Comparison of ENCODE assay signal across 14 cellular contexts in the genomic region with DNA sequence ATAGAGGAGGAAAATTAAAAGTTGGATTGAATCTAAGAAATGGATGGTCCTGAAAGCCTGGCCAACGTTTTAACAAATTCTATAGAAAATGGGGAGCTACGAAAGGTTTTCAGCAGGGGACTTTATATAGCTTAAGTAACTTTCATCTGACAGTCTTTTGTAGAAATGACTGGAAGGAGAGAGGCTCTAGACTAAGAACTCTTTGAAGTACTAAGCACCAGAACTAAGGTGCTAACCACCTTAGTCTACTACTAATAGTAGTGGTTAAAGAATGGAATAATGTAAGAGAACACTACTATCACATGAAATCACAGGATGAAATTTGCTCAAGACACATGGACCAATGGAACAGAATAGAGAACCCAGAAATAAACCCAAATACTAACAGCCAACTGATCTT.
A peak's percentile ranks its signal among the peaks of the same experiment; 100 is the strongest.
DNase-seq lines count a peak whose midpoint lies in the region; ATAC-seq lines count a peak whose summit lies in the region.
"Had no signal": no experiment of that assay in that cellular context is flagged by ENCODE, and none has a peak within 500 bp of the region (broad histone marks: within the 10 kb centered on the region; RNA-seq: fewer than 3 reads in every experiment).

No MANE protein-coding gene starts in this region.

- H3K27ac Mint-ChIP-seq in activated CD4-positive, alpha-beta T cell treated with anti-CD3 and anti-CD28 coated beads for 36 hours, result no peak overlapping the region
- peak overlapping the region in 1 of 2 donors; percentile 67 for H3K27ac Mint-ChIP-seq in stimulated activated naive CD8-positive, alpha-beta T cell treated with anti-CD3 and anti-CD28 coated beads, Interleukin-15, amount 100 ng/mL, for 72 hours
- H3K27ac Mint-ChIP-seq: B cell; CD4-positive, alpha-beta T cell; CD8-positive, alpha-beta T cell had no signal

- no peak for DNase-seq in activated CD4-positive, alpha-beta T cell treated with anti-CD3 and anti-CD28 coated beads for 36 hours
- no peak for DNase-seq in activated CD4-positive, alpha-beta T cell treated with anti-CD3 and anti-CD28 coated beads for 4 hours
- DNase-seq in stimulated activated naive CD8-positive, alpha-beta T cell treated with anti-CD3 and anti-CD28 coated beads, Interleukin-15, amount 100 ng/mL, for 72 hours, result no peak
- DNase-seq in stimulated activated naive CD8-positive, alpha-beta T cell treated with anti-CD3 and anti-CD28 coated beads, Interleukin-15, Interleukin-2, amounts not matched to agents 100 U/mL and 50 U/mL, for 24 hours, result no peak
- DNase-seq: AML-193; Caco-2; Calu3; CD4-positive, alpha-beta T cell; CD8-positive, alpha-beta T cell; DMS79 treated with DMSO at 0.1 percent for 48 hours; GF-D8 had no signal

- intact Hi-C loops in activated CD4-positive, alpha-beta T cell treated with anti-CD3 and anti-CD28 coated beads for 36 hours (cut with DNase I, micrococcal nuclease), result no loop called here

- peak; percentile 30 for ATAC-seq in activated CD4-positive, alpha-beta T cell treated with anti-CD3 and anti-CD28 coated beads for 36 hours
- ATAC-seq in stimulated activated naive CD8-positive, alpha-beta T cell treated with anti-CD3 and anti-CD28 coated beads, Interleukin-15, amount 100 ng/mL, for 72 hours, result peak; percentile 72
- no peak for ATAC-seq in stimulated activated naive CD8-positive, alpha-beta T cell treated with anti-CD3 and anti-CD28 coated beads, Interleukin-15, Interleukin-2, amounts not matched to agents 100 U/mL and 50 U/mL, for 24 hours
- ATAC-seq in GM19395 (IDR thresholded peaks at IDR 0.05; ENCODE audit: unreplicated experiment), result no peak
- ATAC-seq: A549; CD8-positive, alpha-beta T cell had no signal

- POLR2A ChIA-PET in activated CD4-positive, alpha-beta T cell treated with anti-CD3 and anti-CD28 coated beads for 36 hours (lab: Charles Lee), result no interaction called here

- H3K4me1 Mint-ChIP-seq in activated CD4-positive, alpha-beta T cell treated with anti-CD3 and anti-CD28 coated beads for 36 hours, result peaks cover 6% of the 10 kb centered on the region
- peaks cover 13% of the 10 kb centered on the region for H3K4me1 Mint-ChIP-seq in stimulated activated naive CD8-positive, alpha-beta T cell treated with anti-CD3 and anti-CD28 coated beads, Interleukin-15, amount 100 ng/mL, for 72 hours
- H3K4me1 Mint-ChIP-seq: B cell had no signal

- no peaks in the 10 kb centered on the region for H3K27me3 Mint-ChIP-seq in activated CD4-positive, alpha-beta T cell treated with anti-CD3 and anti-CD28 coated beads for 36 hours
- H3K27me3 Mint-ChIP-seq in stimulated activated naive CD8-positive, alpha-beta T cell treated with anti-CD3 and anti-CD28 coated beads, Interleukin-15, amount 100 ng/mL, for 72 hours, result no peaks in the 10 kb centered on the region
- H3K27me3 Mint-ChIP-seq: B cell; CD4-positive, alpha-beta T cell had no signal

- no peak overlapping the region for H3K4me3 Mint-ChIP-seq in activated CD4-positive, alpha-beta T cell treated with anti-CD3 and anti-CD28 coated beads for 36 hours
- no peak overlapping the region for H3K4me3 Mint-ChIP-seq in stimulated activated naive CD8-positive, alpha-beta T cell treated with anti-CD3 and anti-CD28 coated beads, Interleukin-15, amount 100 ng/mL, for 72 hours
- H3K4me3 Mint-ChIP-seq: B cell; CD4-positive, alpha-beta T cell; CD8-positive, alpha-beta T cell had no signal

- peaks cover 11% of the 10 kb centered on the region for H3K36me3 Mint-ChIP-seq in activated CD4-positive, alpha-beta T cell treated with anti-CD3 and anti-CD28 coated beads for 36 hours (ENCODE audit: low read depth)

- CTCF ChIA-PET in activated CD4-positive, alpha-beta T cell treated with anti-CD3 and anti-CD28 coated beads for 36 hours (lab: Charles Lee), result interaction anchor here (0.6 to 1.0 kb wide), 2 partner anchors 276 to 285 kb away, joined by 3 to 4 read pairs; no protein-coding TSS in a partner anchor

- no peaks in the 10 kb centered on the region for H3K9me3 Mint-ChIP-seq in activated CD4-positive, alpha-beta T cell treated with anti-CD3 and anti-CD28 coated beads for 36 hours (ENCODE audit: low read depth)
- no peaks in the 10 kb centered on the region for H3K9me3 Mint-ChIP-seq in stimulated activated naive CD8-positive, alpha-beta T cell treated with anti-CD3 and anti-CD28 coated beads, Interleukin-15, amount 100 ng/mL, for 72 hours
- H3K9me3 Mint-ChIP-seq: CD4-positive, alpha-beta T cell; CD8-positive, alpha-beta T cell had no signal

Comparison
In these comparisons a context has a peak if more than half of its experiments do, and no peak if none do; other contexts are left out.
1. ATAC-seq: peak in activated CD4-positive, alpha-beta T cell treated with anti-CD3 and anti-CD28 coated beads for 36 hours (single experiment) and stimulated activated naive CD8-positive, alpha-beta T cell treated with anti-CD3 and anti-CD28 coated beads, Interleukin-15, amount 100 ng/mL, for 72 hours (single experiment); none in stimulated activated naive CD8-positive, alpha-beta T cell treated with anti-CD3 and anti-CD28 coated beads, Interleukin-15, Interleukin-2, amounts not matched to agents 100 U/mL and 50 U/mL, for 24 hours (single experiment) and GM19395 (single experiment).